7 cellular contexts compared by ENCODE assay signal in the genomic region with DNA sequence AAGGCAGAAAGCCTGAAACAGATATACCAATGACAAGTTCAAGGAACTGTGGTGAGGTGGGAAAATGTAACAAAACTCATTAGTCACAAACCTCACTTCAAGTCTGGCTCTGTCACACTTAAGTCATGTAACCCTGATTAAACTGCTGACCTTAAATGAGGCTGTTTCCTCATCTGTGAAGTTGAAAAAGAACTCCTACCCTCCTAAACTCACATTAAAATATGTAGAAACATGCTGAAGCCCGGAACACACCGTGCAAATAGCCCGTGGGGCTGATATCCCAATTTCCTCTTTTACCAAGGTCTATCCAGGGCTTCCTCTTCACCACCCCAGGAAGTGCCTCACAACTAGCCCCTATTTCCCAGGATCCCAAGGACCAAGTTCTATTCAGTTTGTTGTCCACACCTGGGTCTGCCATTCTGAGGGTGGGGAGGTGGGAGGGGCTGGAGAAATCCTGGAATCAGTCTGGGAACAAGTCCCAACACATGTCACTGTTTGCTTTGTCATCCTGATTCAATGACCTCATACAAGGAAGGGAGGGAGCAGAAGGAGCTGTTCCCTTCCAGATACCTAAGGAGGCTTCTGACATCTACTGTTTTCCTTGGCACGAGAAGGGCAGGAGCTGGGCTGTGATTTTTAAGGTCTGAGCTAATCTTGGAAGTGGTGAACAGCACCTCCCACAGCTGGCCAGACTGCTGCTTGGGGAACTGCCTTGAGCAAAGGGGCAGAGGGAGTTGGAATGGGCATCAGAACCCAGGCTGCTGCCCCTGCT. TPM values are rescaled to one million over a fixed set of nuclear protein-coding genes. Genes with fewer than 3 reads are reported as not detected.
DNase-seq lines count a peak whose midpoint lies in the region; ATAC-seq and TF ChIP-seq lines count a peak whose summit lies in the region.

No MANE protein-coding gene starts in this region.

- peak overlapping the region in 1 of 2 experiments; percentile 1; a peak in 1 of 4 replicates for H3K4me3 ChIP-seq in HCT116 (replicated peaks in 1 of 2; ENCODE audit: low read depth in 1 of 2, low read length in 2 of 2)
- H3K4me3 ChIP-seq in RWPE2 (ENCODE audit: severe bottlenecking): no peak overlapping the region
- H3K4me3 ChIP-seq in fibroblast of pulmonary artery (replicated peaks; ENCODE audit: low read depth, low read length): no peak overlapping the region
- no peak overlapping the region for H3K4me3 ChIP-seq in rectal smooth muscle tissue (ENCODE audit: low read length)
- H3K4me3 ChIP-seq in effector memory CD4-positive, alpha-beta T cell (ENCODE audit: insufficient read depth, low read depth, low read length, poor library complexity, severe bottlenecking): no peak overlapping the region

- peaks cover 2 to 6% of the 10 kb centered on the region in 2 donors for H3K4me1 Mint-ChIP-seq in stimulated activated naive B cell treated with anti-CD40 and anti-IgM and Interleukin-4, amounts not matched to agents 10 μg/mL and 1 μg/mL and 100 μg/mL, for 72 hours

- TF ChIP-seq CTCF in HCT116 (IDR thresholded peaks at IDR 0.05 in 2 of 3, conservative IDR thresholded peaks at IDR 0.05 in 1 of 3; ENCODE audit: borderline replicate concordance in 1 of 3, insufficient read depth in 1 of 3, low read depth in 2 of 3, low read length in 2 of 3): no peak
- peak; percentile 23 for TF ChIP-seq CTCF in RWPE2 (IDR thresholded peaks at IDR 0.05; ENCODE audit: poor library complexity, severe bottlenecking)
- no peak for TF ChIP-seq CTCF in fibroblast of pulmonary artery (IDR thresholded peaks at IDR 0.05; ENCODE audit: low read length, missing control alignments)

- TF ChIP-seq RAD21 in HCT116 (IDR thresholded peaks at IDR 0.05; ENCODE audit: low read depth): no peak; the same call in none of the 2 replicates

- TSS peak; percentile 99 for BruUV-seq in HCT116 (replicated peaks; lab: Mats Ljungman, UMichigan)

- H3K9me3 Mint-ChIP-seq in stimulated activated naive B cell treated with anti-CD40 and anti-IgM and Interleukin-4, amounts not matched to agents 10 μg/mL and 1 μg/mL and 100 μg/mL, for 72 hours: no peaks in the 10 kb centered on the region

- H3K9ac ChIP-seq in HCT116 (ENCODE audit: low read length): peak overlapping the region; percentile 42
- H3K9ac ChIP-seq in rectal smooth muscle tissue (ENCODE audit: low read length): no peak overlapping the region

- peak overlapping the region; percentile 58 for H3K27ac ChIP-seq in HCT116 (ENCODE audit: low read depth, low read length)
- peak overlapping the region; percentile 95 for H3K27ac ChIP-seq in RWPE2 (ENCODE audit: poor library complexity, severe bottlenecking)
- H3K27ac ChIP-seq in rectal smooth muscle tissue (ENCODE audit: low read depth, low read length): peak overlapping the region; percentile 70
- H3K27ac ChIP-seq in effector memory CD4-positive, alpha-beta T cell (ENCODE audit: insufficient read depth, low read length, poor library complexity, severe bottlenecking): no peak overlapping the region

- no peak for TF ChIP-seq POLR2A in HCT116 (IDR thresholded peaks at IDR 0.05; ENCODE audit: borderline replicate concordance, extremely low read depth, insufficient read depth, insufficient read length)

- H3K9me3 ChIP-seq in HCT116 (ENCODE audit: control insufficient read depth in 1 of 2, insufficient read depth in 1 of 2, low read depth in 1 of 2, low read length in 2 of 2): no peaks in the 10 kb centered on the region
- H3K9me3 ChIP-seq in RWPE2 (ENCODE audit: severe bottlenecking): no peaks in the 10 kb centered on the region
- H3K9me3 ChIP-seq in effector memory CD4-positive, alpha-beta T cell (ENCODE audit: control insufficient read depth, low read length): no peaks in the 10 kb centered on the region

- CTCF ChIA-PET in HCT116 (lab: Charles Lee): interaction anchor here (0.6 to 2.7 kb wide), 10 partner anchors 11 to 746 kb away, joined by 3 to 16 read pairs (median 4); no protein-coding TSS in a partner anchor

- no peaks in the 10 kb centered on the region for H3K79me2 ChIP-seq in HCT116 (ENCODE audit: insufficient read depth, low read length)

- H2AFZ ChIP-seq in HCT116 (ENCODE audit: low read depth, low read length, poor library complexity, severe bottlenecking): peak overlapping the region; percentile 14

- DNase-seq in HCT116 (ENCODE audit: low read depth, low spot score) (peak; percentile 80), RWPE2 (ENCODE audit: low spot score) (peak; percentile 82), fibroblast of pulmonary artery (ENCODE audit: low read depth) (peak; percentile 98)
- DNase-seq in stimulated activated naive B cell treated with anti-CD40 and anti-IgM and Interleukin-4, amounts not matched to agents 10 μg/mL and 1 μg/mL and 100 μg/mL, for 72 hours: no peak
- DNase-seq in effector memory CD4-positive, alpha-beta T cell: no peak

- H3K4me1 ChIP-seq in HCT116 (ENCODE audit: control insufficient read depth in 1 of 2, insufficient read depth in 2 of 2, low read length in 2 of 2): peaks cover 17 to 46% of the 10 kb centered on the region in 2 experiments
- peaks cover 29% of the 10 kb centered on the region for H3K4me1 ChIP-seq in RWPE2 (ENCODE audit: insufficient read depth, poor library complexity, severe bottlenecking)
- peaks cover 15% of the 10 kb centered on the region for H3K4me1 ChIP-seq in rectal smooth muscle tissue (ENCODE audit: control insufficient read depth, insufficient read depth, low read length)
- H3K4me1 ChIP-seq in effector memory CD4-positive, alpha-beta T cell (ENCODE audit: control insufficient read depth, insufficient read depth, low read length, poor library complexity, severe bottlenecking): no peaks in the 10 kb centered on the region

- POLR2A ChIA-PET in HCT116 (lab: Charles Lee): interaction anchor here (0.7 to 2.7 kb wide), 6 partner anchors 8 to 47 kb away, joined by 3 to 14 read pairs (median 6); no protein-coding TSS in a partner anchor

- no peaks in the 10 kb centered on the region for H4K20me1 ChIP-seq in HCT116 (ENCODE audit: insufficient read depth)

- H3K27ac Mint-ChIP-seq in stimulated activated naive B cell treated with anti-CD40 and anti-IgM and Interleukin-4, amounts not matched to agents 10 μg/mL and 1 μg/mL and 100 μg/mL, for 72 hours: no peak overlapping the region

- H3K27me3 ChIP-seq in HCT116 (ENCODE audit: insufficient read depth, low read length) (no peaks in the 10 kb centered on the region), RWPE2 (ENCODE audit: insufficient read depth, poor library complexity, severe bottlenecking) (no peaks in the 10 kb centered on the region), rectal smooth muscle tissue (ENCODE audit: control insufficient read depth, insufficient read depth, low read length) (no peaks in the 10 kb centered on the region)
- no peaks in the 10 kb centered on the region for H3K27me3 ChIP-seq in effector memory CD4-positive, alpha-beta T cell (replicated peaks; ENCODE audit: control insufficient read depth, insufficient read depth, low read length, poor library complexity, severe bottlenecking)

- ATAC-seq in HCT116 (peak; percentile 78), RWPE2 (ENCODE audit: low read depth) (peak; percentile 86), HG02885 (IDR thresholded peaks at IDR 0.05; ENCODE audit: poor library complexity, unreplicated experiment) (no peak)
- no peak for ATAC-seq in stimulated activated naive B cell treated with anti-CD40 and anti-IgM and Interleukin-4, amounts not matched to agents 10 μg/mL and 1 μg/mL and 100 μg/mL, for 72 hours (replicated peaks)

- H3K4me2 ChIP-seq in HCT116 (ENCODE audit: low read length): peak overlapping the region; percentile 68

- no peaks in the 10 kb centered on the region for H3K36me3 ChIP-seq in HCT116 (ENCODE audit: control insufficient read depth in 1 of 2, insufficient read depth in 2 of 2, low read length in 2 of 2)
- no peaks in the 10 kb centered on the region for H3K36me3 ChIP-seq in RWPE2 (ENCODE audit: low read depth)
- H3K36me3 ChIP-seq in rectal smooth muscle tissue (ENCODE audit: control insufficient read depth, insufficient read depth, low read length): no peaks in the 10 kb centered on the region
- no peaks in the 10 kb centered on the region for H3K36me3 ChIP-seq in effector memory CD4-positive, alpha-beta T cell (ENCODE audit: control insufficient read depth, insufficient read depth, low read length)

- peaks cover 0 to 8% of the 10 kb centered on the region in 2 donors for H3K27me3 Mint-ChIP-seq in stimulated activated naive B cell treated with anti-CD40 and anti-IgM and Interleukin-4, amounts not matched to agents 10 μg/mL and 1 μg/mL and 100 μg/mL, for 72 hours

- H3K36me3 Mint-ChIP-seq in stimulated activated naive B cell treated with anti-CD40 and anti-IgM and Interleukin-4, amounts not matched to agents 10 μg/mL and 1 μg/mL and 100 μg/mL, for 72 hours: no peaks in the 10 kb centered on the region

- intact Hi-C loops in HCT116 (cut with micrococcal nuclease): no loop called here

- H3K9me2 ChIP-seq in HCT116 (ENCODE audit: insufficient read depth): no peaks in the 10 kb centered on the region

- RAD21 ChIA-PET in HCT116 (lab: Charles Lee; ENCODE audit: low non-redundant PET in 1 of 2, low total read pairs in 2 of 2, uncharacterized antibody in 2 of 2, unreplicated experiment in 2 of 2): interaction anchor here in 1 of 2 experiments (0.6 to 0.7 kb wide), 3 partner anchors 18 to 418 kb away, joined by 3 to 4 read pairs (median 4); no protein-coding TSS in a partner anchor

- H3K4me3 Mint-ChIP-seq in stimulated activated naive B cell treated with anti-CD40 and anti-IgM and Interleukin-4, amounts not matched to agents 10 μg/mL and 1 μg/mL and 100 μg/mL, for 72 hours: no peak overlapping the region

TF ChIP-seq in HCT116, 20 proteins besides CTCF, POLR2A, EP300 and RAD21 (continues in another document):
- TF ChIP-seq SRF (IDR thresholded peaks at IDR 0.05; ENCODE audit: low read depth): 0 out of 2 replicates have a peak, but pooled peaks have one; percentile 22

RNA-seq across cellular contexts. Expression of gene SLC4A1AP, which starts 42.3 kb away (rescaled TPM):
- total RNA-seq in HCT116 (2021; ENCODE audit: unreplicated experiment): 19.8 TPM
- polyA plus RNA-seq in HCT116 (2012): 10.1 and 12.3 TPM in 2 replicates

RNA-seq across cellular contexts. Expression of gene SUPT7L, which starts 42.6 kb away (rescaled TPM):
- 25.2 TPM for total RNA-seq in HCT116 (2021; ENCODE audit: unreplicated experiment)
- polyA plus RNA-seq in HCT116 (2012): 27.8 TPM in 2 replicates

Comparison
In these comparisons a context has a peak if more than half of its experiments do, and no peak if none do; other contexts are left out.
1. ATAC-seq: peak in HCT116 (single experiment) and RWPE2 (single experiment); none in stimulated activated naive B cell treated with anti-CD40 and anti-IgM and Interleukin-4, amounts not matched to agents 10 μg/mL and 1 μg/mL and 100 μg/mL, for 72 hours (0 of 2) and HG02885 (single experiment).
2. DNase-seq: peak in HCT116 (single experiment), RWPE2 (single experiment) and fibroblast of pulmonary artery (single experiment); none in stimulated activated naive B cell treated with anti-CD40 and anti-IgM and Interleukin-4, amounts not matched to agents 10 μg/mL and 1 μg/mL and 100 μg/mL, for 72 hours (single experiment) and effector memory CD4-positive, alpha-beta T cell (0 of 3).